ENCODE assay signal across 1 cellular context in genomic region chr1:182262425-182262824, GRCh38.
TF ChIP-seq lines count a peak whose summit lies in the region.

No MANE protein-coding gene starts in this region.

TF ChIP-seq in K562, 482 proteins besides CTCF, POLR2A, EP300 and RAD21 (continued from another document and continues in another):
- TF ChIP-seq U2AF1 (optimal IDR thresholded peaks at IDR 0.05; ENCODE audit: low read depth, low read length) (no peak), AFF1 (IDR thresholded peaks at IDR 0.05; ENCODE audit: low read depth in 1 of 2, partially characterized antibody in 2 of 2) (no peak), ZNF212 (CRISPR knock-in tag; IDR thresholded peaks at IDR 0.05) (no peak), HMG20A (CRISPR knock-in tag; conservative IDR thresholded peaks at IDR 0.05) (no peak), HNRNPL (IDR thresholded peaks at IDR 0.05; ENCODE audit: low read depth, low read length) (no peak), ZNF140 (CRISPR knock-in tag; IDR thresholded peaks at IDR 0.05) (no peak), HNRNPUL1 (IDR thresholded peaks at IDR 0.05; ENCODE audit: low read length) (no peak), KAT2B (IDR thresholded peaks at IDR 0.05; ENCODE audit: low read depth, low read length) (no peak), ATF7 (IDR thresholded peaks at IDR 0.05) (no peak), ZNF764 (CRISPR knock-in tag; IDR thresholded peaks at IDR 0.05; ENCODE audit: low read depth) (no peak), PHB (CRISPR knock-in tag; IDR thresholded peaks at IDR 0.05) (no peak), MAFK (IDR thresholded peaks at IDR 0.05; ENCODE audit: low read length) (no peak), ZNF23 (CRISPR knock-in tag; IDR thresholded peaks at IDR 0.05) (no peak), SAP30 (IDR thresholded peaks at IDR 0.05; ENCODE audit: borderline replicate concordance, insufficient read depth, low read depth, low read length, poor library complexity, severe bottlenecking) (no peak), RNF219 (CRISPR knock-in tag; IDR thresholded peaks at IDR 0.05) (no peak), SLC30A9 (CRISPR knock-in tag; IDR thresholded peaks at IDR 0.05) (no peak), EWSR1 (IDR thresholded peaks at IDR 0.05; ENCODE audit: borderline replicate concordance, low read depth, partially characterized antibody) (no peak), GTF2A2 (tag; IDR thresholded peaks at IDR 0.05) (no peak), PCBP1 (IDR thresholded peaks at IDR 0.05; ENCODE audit: low read depth, low read length, poor library complexity, severe bottlenecking) (no peak), RBM17 (IDR thresholded peaks at IDR 0.05; ENCODE audit: borderline replicate concordance, low read depth, low read length) (no peak), SMARCA5 (IDR thresholded peaks at IDR 0.05) (no peak), HSF4 (CRISPR knock-in tag; IDR thresholded peaks at IDR 0.05; ENCODE audit: borderline replicate concordance) (no peak), HMG20B (CRISPR knock-in tag; IDR thresholded peaks at IDR 0.05) (no peak), ZNF282 (CRISPR knock-in tag; IDR thresholded peaks at IDR 0.05) (no peak), ZBTB8A (IDR thresholded peaks at IDR 0.05; ENCODE audit: partially characterized antibody) (no peak), DMBX1 (CRISPR knock-in tag; IDR thresholded peaks at IDR 0.05; ENCODE audit: borderline replicate concordance) (peak; percentile 70), ZHX1 (conservative IDR thresholded peaks at IDR 0.05; ENCODE audit: low read length) (no peak), ESRRB (CRISPR knock-in tag; IDR thresholded peaks at IDR 0.05; ENCODE audit: borderline replicate concordance) (no peak), EP400 (IDR thresholded peaks at IDR 0.05) (peak; percentile 45; the same call in 1 of the 2 replicates)
- TF ChIP-seq, protein P1, sequence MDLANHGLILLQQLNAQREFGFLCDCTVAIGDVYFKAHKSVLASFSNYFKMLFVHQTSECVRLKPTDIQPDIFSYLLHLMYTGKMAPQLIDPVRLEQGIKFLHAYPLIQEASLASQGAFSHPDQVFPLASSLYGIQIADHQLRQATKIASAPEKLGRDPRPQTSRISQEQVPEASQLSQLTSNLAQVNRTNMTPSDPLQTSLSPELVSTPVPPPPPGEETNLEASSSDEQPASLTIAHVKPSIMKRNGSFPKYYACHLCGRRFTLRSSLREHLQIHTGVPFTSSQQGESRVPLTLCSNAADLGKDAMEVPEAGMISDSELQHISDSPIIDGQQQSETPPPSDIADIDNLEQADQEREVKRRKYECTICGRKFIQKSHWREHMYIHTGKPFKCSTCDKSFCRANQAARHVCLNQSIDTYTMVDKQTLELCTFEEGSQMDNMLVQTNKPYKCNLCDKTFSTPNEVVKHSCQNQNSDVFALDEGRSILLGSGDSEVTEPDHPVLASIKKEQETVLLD (IDR thresholded peaks at IDR 0.05): no peak; the same call in 1 of the 2 replicates
- TF ChIP-seq, protein P2, sequence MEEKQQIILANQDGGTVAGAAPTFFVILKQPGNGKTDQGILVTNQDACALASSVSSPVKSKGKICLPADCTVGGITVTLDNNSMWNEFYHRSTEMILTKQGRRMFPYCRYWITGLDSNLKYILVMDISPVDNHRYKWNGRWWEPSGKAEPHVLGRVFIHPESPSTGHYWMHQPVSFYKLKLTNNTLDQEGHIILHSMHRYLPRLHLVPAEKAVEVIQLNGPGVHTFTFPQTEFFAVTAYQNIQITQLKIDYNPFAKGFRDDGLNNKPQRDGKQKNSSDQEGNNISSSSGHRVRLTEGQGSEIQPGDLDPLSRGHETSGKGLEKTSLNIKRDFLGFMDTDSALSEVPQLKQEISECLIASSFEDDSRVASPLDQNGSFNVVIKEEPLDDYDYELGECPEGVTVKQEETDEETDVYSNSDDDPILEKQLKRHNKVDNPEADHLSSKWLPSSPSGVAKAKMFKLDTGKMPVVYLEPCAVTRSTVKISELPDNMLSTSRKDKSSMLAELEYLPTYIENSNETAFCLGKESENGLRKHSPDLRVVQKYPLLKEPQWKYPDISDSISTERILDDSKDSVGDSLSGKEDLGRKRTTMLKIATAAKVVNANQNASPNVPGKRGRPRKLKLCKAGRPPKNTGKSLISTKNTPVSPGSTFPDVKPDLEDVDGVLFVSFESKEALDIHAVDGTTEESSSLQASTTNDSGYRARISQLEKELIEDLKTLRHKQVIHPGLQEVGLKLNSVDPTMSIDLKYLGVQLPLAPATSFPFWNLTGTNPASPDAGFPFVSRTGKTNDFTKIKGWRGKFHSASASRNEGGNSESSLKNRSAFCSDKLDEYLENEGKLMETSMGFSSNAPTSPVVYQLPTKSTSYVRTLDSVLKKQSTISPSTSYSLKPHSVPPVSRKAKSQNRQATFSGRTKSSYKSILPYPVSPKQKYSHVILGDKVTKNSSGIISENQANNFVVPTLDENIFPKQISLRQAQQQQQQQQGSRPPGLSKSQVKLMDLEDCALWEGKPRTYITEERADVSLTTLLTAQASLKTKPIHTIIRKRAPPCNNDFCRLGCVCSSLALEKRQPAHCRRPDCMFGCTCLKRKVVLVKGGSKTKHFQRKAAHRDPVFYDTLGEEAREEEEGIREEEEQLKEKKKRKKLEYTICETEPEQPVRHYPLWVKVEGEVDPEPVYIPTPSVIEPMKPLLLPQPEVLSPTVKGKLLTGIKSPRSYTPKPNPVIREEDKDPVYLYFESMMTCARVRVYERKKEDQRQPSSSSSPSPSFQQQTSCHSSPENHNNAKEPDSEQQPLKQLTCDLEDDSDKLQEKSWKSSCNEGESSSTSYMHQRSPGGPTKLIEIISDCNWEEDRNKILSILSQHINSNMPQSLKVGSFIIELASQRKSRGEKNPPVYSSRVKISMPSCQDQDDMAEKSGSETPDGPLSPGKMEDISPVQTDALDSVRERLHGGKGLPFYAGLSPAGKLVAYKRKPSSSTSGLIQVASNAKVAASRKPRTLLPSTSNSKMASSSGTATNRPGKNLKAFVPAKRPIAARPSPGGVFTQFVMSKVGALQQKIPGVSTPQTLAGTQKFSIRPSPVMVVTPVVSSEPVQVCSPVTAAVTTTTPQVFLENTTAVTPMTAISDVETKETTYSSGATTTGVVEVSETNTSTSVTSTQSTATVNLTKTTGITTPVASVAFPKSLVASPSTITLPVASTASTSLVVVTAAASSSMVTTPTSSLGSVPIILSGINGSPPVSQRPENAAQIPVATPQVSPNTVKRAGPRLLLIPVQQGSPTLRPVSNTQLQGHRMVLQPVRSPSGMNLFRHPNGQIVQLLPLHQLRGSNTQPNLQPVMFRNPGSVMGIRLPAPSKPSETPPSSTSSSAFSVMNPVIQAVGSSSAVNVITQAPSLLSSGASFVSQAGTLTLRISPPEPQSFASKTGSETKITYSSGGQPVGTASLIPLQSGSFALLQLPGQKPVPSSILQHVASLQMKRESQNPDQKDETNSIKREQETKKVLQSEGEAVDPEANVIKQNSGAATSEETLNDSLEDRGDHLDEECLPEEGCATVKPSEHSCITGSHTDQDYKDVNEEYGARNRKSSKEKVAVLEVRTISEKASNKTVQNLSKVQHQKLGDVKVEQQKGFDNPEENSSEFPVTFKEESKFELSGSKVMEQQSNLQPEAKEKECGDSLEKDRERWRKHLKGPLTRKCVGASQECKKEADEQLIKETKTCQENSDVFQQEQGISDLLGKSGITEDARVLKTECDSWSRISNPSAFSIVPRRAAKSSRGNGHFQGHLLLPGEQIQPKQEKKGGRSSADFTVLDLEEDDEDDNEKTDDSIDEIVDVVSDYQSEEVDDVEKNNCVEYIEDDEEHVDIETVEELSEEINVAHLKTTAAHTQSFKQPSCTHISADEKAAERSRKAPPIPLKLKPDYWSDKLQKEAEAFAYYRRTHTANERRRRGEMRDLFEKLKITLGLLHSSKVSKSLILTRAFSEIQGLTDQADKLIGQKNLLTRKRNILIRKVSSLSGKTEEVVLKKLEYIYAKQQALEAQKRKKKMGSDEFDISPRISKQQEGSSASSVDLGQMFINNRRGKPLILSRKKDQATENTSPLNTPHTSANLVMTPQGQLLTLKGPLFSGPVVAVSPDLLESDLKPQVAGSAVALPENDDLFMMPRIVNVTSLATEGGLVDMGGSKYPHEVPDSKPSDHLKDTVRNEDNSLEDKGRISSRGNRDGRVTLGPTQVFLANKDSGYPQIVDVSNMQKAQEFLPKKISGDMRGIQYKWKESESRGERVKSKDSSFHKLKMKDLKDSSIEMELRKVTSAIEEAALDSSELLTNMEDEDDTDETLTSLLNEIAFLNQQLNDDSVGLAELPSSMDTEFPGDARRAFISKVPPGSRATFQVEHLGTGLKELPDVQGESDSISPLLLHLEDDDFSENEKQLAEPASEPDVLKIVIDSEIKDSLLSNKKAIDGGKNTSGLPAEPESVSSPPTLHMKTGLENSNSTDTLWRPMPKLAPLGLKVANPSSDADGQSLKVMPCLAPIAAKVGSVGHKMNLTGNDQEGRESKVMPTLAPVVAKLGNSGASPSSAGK (IDR thresholded peaks at IDR 0.05): peak; percentile 69
- TF ChIP-seq, protein P3, sequence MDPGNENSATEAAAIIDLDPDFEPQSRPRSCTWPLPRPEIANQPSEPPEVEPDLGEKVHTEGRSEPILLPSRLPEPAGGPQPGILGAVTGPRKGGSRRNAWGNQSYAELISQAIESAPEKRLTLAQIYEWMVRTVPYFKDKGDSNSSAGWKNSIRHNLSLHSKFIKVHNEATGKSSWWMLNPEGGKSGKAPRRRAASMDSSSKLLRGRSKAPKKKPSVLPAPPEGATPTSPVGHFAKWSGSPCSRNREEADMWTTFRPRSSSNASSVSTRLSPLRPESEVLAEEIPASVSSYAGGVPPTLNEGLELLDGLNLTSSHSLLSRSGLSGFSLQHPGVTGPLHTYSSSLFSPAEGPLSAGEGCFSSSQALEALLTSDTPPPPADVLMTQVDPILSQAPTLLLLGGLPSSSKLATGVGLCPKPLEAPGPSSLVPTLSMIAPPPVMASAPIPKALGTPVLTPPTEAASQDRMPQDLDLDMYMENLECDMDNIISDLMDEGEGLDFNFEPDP (CRISPR knock-in tag; IDR thresholded peaks at IDR 0.05): no peak
- TF ChIP-seq, protein P4, sequence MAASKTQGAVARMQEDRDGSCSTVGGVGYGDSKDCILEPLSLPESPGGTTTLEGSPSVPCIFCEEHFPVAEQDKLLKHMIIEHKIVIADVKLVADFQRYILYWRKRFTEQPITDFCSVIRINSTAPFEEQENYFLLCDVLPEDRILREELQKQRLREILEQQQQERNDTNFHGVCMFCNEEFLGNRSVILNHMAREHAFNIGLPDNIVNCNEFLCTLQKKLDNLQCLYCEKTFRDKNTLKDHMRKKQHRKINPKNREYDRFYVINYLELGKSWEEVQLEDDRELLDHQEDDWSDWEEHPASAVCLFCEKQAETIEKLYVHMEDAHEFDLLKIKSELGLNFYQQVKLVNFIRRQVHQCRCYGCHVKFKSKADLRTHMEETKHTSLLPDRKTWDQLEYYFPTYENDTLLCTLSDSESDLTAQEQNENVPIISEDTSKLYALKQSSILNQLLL (CRISPR knock-in tag; IDR thresholded peaks at IDR 0.05; ENCODE audit: borderline replicate concordance): no peak
